8 cellular contexts compared by ENCODE assay signal in genomic region chr7:102450242-102450641, GRCh38. TPM values are rescaled to one million over a fixed set of nuclear protein-coding genes. Genes with fewer than 3 reads are reported as not detected.
DNase-seq lines count a peak whose midpoint lies in the region; ATAC-seq, FAIRE-seq and TF ChIP-seq lines count a peak whose summit lies in the region.
"Had no signal": no experiment of that assay in that cellular context is flagged by ENCODE, and none has a peak within 500 bp of the region (broad histone marks: within the 10 kb centered on the region; RNA-seq: fewer than 3 reads in every experiment).

No MANE protein-coding gene starts in this region.

- peaks cover 7% of the 10 kb centered on the region for H3K36me3 Mint-ChIP-seq in activated naive CD8-positive, alpha-beta T cell treated with anti-CD3 and anti-CD28 coated beads, Interleukin-2, amount 10 ng/mL, durations not matched to agents 7 days and 5 days

- peak; percentile 76 for ATAC-seq in activated naive CD8-positive, alpha-beta T cell treated with anti-CD3 and anti-CD28 coated beads, Interleukin-2, amount 10 ng/mL, durations not matched to agents 7 days and 5 days (ENCODE audit: low read depth)
- no peak for ATAC-seq in GM19455 (IDR thresholded peaks at IDR 0.05; ENCODE audit: unreplicated experiment)

- no peak overlapping the region for H3K4me3 ChIP-seq in small intestine (ENCODE audit: low read depth in 1 of 2, low read length in 2 of 2)

- POLR2A ChIA-PET in activated naive CD8-positive, alpha-beta T cell treated with anti-CD3 and anti-CD28 coated beads, Interleukin-2, amount 10 ng/mL, durations not matched to agents 7 days and 5 days (lab: Charles Lee) = interaction anchor here (1.2 to 1.6 kb wide), 2 partner anchors 14 to 38 kb away, joined by 4 read pairs; partner anchors contain the start of genes ALKBH4 and LRWD1

- WGBS in small intestine, 3 donors = 41 to 73% (median 66%) methylated on average over 6 of the region's 6 CpGs

- no peak for FAIRE-seq in small intestine (lab: Jason Lieb, UNC)

- H3K27me3 ChIP-seq in small intestine (ENCODE audit: control insufficient read depth in 2 of 2, insufficient read depth in 2 of 2, low read length in 2 of 2) = no peaks in the 10 kb centered on the region

- peak; percentile 66 for TF ChIP-seq CTCF in GM13976 (IDR thresholded peaks at IDR 0.05; ENCODE audit: borderline replicate concordance, control extremely low read depth, extremely low read depth, insufficient read depth, missing control alignments)

- DNase-seq in GM13976 (ENCODE audit: low spot score) (no peak), NCI-H524 treated with DMSO at 0.1 percent for 48 hours (lab: John Stamatoyannopoulos, UW) (peak; percentile 7), NCI-H226 (no peak), small intestine (no peak)
- DNase-seq in activated naive CD8-positive, alpha-beta T cell treated with anti-CD3 and anti-CD28 coated beads, Interleukin-2, amount 10 ng/mL, durations not matched to agents 7 days and 5 days = no peak
- DNase-seq in stimulated activated CD4-positive, alpha-beta T cell treated with anti-CD3 and anti-CD28 coated beads, Interleukin-1b, Interleukin-23, amount 100 ng/mL, for 48 hours = peak; percentile 50
- DNase-seq: NCI-H1105 had no signal

- no peak overlapping the region for H3K4me3 Mint-ChIP-seq in activated naive CD8-positive, alpha-beta T cell treated with anti-CD3 and anti-CD28 coated beads, Interleukin-2, amount 10 ng/mL, durations not matched to agents 7 days and 5 days

- H3K36me3 ChIP-seq in small intestine (ENCODE audit: control insufficient read depth in 2 of 2, insufficient read depth in 2 of 2, low read length in 2 of 2) = peaks cover 0 to 4% of the 10 kb centered on the region in 2 donors

- no peaks in the 10 kb centered on the region for H3K9me3 Mint-ChIP-seq in activated naive CD8-positive, alpha-beta T cell treated with anti-CD3 and anti-CD28 coated beads, Interleukin-2, amount 10 ng/mL, durations not matched to agents 7 days and 5 days

- in situ Hi-C loops in GM13976 (cut with MboI; ENCODE audit: low sequenced_read_pairs, unreplicated experiment) = no loop called here

- H3K27ac Mint-ChIP-seq in activated naive CD8-positive, alpha-beta T cell treated with anti-CD3 and anti-CD28 coated beads, Interleukin-2, amount 10 ng/mL, durations not matched to agents 7 days and 5 days = no peak overlapping the region

- H3K27me3 Mint-ChIP-seq in activated naive CD8-positive, alpha-beta T cell treated with anti-CD3 and anti-CD28 coated beads, Interleukin-2, amount 10 ng/mL, durations not matched to agents 7 days and 5 days = no peaks in the 10 kb centered on the region

- no peaks in the 10 kb centered on the region for H3K9me3 ChIP-seq in small intestine (ENCODE audit: control insufficient read depth, low read depth)

- H3K4me1 Mint-ChIP-seq in activated naive CD8-positive, alpha-beta T cell treated with anti-CD3 and anti-CD28 coated beads, Interleukin-2, amount 10 ng/mL, durations not matched to agents 7 days and 5 days = no peaks in the 10 kb centered on the region

- H3K27ac ChIP-seq in small intestine (ENCODE audit: low read depth in 1 of 2, low read length in 1 of 2) = no peak overlapping the region

- H3K4me1 ChIP-seq in small intestine (ENCODE audit: control insufficient read depth in 2 of 2, insufficient read depth in 1 of 2, low read depth in 1 of 2, low read length in 1 of 2) = no peaks in the 10 kb centered on the region

RNA-seq across cellular contexts. Expression of gene ALKBH4, which starts 14.4 kb away (rescaled TPM):
- 10 to 100 TPM; 12.5 to 14.0 TPM for total RNA-seq in activated naive CD8-positive, alpha-beta T cell treated with anti-CD3 and anti-CD28 coated beads, Interleukin-2, amount 10 ng/mL, durations not matched to agents 7 days and 5 days
- polyA plus RNA-seq in small intestine = 10 to 100 TPM in 1 of 3 donors, 1 to 10 TPM in 2; 6.7 to 10.1 (median 7.8) TPM

RNA-seq across cellular contexts. Expression of gene LRWD1, which starts 14.5 kb away (rescaled TPM):
- total RNA-seq in activated naive CD8-positive, alpha-beta T cell treated with anti-CD3 and anti-CD28 coated beads, Interleukin-2, amount 10 ng/mL, durations not matched to agents 7 days and 5 days = 10 to 100 TPM; 14.7 to 15.8 TPM
- 10 to 100 TPM; 12.5 to 17.4 (median 14.6) TPM for polyA plus RNA-seq in small intestine

RNA-seq across cellular contexts. Expression of gene ORAI2, which starts 16.9 kb away (rescaled TPM):
- total RNA-seq in activated naive CD8-positive, alpha-beta T cell treated with anti-CD3 and anti-CD28 coated beads, Interleukin-2, amount 10 ng/mL, durations not matched to agents 7 days and 5 days = 10 to 100 TPM; 51.9 to 58.3 TPM
- 1 to 10 TPM in 2 of 3 donors, under 1 TPM in 1; 0.89 to 8.8 (median 4.1) TPM for polyA plus RNA-seq in small intestine

RNA-seq across cellular contexts. Expression of gene POLR2J, which starts 28.5 kb away (rescaled TPM):
- 10 to 100 TPM; 48.3 to 53.6 TPM for total RNA-seq in activated naive CD8-positive, alpha-beta T cell treated with anti-CD3 and anti-CD28 coated beads, Interleukin-2, amount 10 ng/mL, durations not matched to agents 7 days and 5 days
- 100 to 1,000 TPM in 2 of 3 donors, 10 to 100 TPM in 1; 75.7 to 169 (median 145) TPM for polyA plus RNA-seq in small intestine

RNA-seq across cellular contexts. Expression of gene PRKRIP1, which starts 54.1 kb away (rescaled TPM):
- total RNA-seq in activated naive CD8-positive, alpha-beta T cell treated with anti-CD3 and anti-CD28 coated beads, Interleukin-2, amount 10 ng/mL, durations not matched to agents 7 days and 5 days = 10 to 100 TPM; 37.8 to 39.1 TPM
- polyA plus RNA-seq in small intestine = 10 to 100 TPM; 17.5 to 21.5 (median 18.6) TPM

Comparison
In these comparisons a context has a peak if more than half of its experiments do, and no peak if none do; other contexts are left out.
1. DNase-seq: peak in NCI-H524 treated with DMSO at 0.1 percent for 48 hours (single experiment) and stimulated activated CD4-positive, alpha-beta T cell treated with anti-CD3 and anti-CD28 coated beads, Interleukin-1b, Interleukin-23, amount 100 ng/mL, for 48 hours (single experiment); none in GM13976 (single experiment), activated naive CD8-positive, alpha-beta T cell treated with anti-CD3 and anti-CD28 coated beads, Interleukin-2, amount 10 ng/mL, durations not matched to agents 7 days and 5 days (single experiment), NCI-H226 (single experiment) and small intestine (single experiment).